8 cellular contexts compared by ENCODE assay signal in the genomic region with DNA sequence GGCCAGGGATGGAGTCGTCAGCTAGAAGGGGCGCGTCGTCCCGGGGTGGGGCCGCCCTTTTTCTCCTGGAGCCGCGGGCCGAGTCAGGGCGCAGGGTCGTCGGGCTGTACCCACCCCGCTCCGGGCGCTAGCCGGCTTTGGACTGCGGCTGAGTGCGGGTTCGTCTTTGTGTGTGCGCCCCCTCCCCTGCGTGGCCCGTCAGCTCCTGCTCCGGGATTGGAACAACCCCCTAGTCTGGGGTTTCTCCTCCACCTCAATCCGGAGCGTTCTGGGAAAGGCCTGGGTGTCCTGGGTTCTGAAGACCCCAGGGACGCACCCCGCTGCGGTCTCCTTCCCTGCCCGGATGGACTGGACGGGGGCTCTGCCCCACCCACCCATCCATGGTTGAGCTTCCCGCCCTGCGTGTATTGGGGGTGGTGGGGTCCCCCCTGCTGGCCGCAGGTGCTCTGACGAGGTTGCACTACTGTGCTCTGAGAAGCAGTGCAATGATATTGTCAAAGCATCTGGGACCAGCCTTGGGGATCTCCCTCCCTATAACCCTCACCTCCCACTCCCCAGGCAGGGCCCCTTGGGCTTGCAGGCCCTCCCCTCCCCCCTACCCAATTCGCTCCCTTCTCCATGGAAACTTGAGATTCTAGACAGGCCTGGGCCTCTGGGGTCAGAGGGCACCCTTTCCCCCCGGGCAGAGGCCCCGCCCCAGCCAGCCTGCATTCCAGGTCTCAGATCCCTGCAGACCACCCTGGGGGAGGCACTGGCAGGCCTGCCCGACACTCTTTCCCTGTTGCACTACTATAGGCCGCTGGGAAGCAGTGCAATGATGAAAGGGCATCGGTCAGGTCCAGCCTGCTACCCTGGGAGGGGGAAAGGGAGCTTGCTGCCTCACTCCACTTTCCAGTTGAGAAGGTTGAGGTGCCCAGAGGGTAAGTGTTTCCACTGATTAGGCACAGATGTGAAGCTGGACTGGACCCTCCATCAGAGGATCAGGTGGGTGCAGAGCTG. TPM values are rescaled to one million over a fixed set of nuclear protein-coding genes. Genes with fewer than 3 reads are reported as not detected.
DNase-seq lines count a peak whose midpoint lies in the region; ATAC-seq and TF ChIP-seq lines count a peak whose summit lies in the region.

No MANE protein-coding gene starts in this region.

- H3K27me3 ChIP-seq in dorsolateral prefrontal cortex (peaks cover 0 to 18% (median 8%) of the 10 kb centered on the region in 45 donors), neuron (ENCODE audit: insufficient read depth, low read length) (no peaks in the 10 kb centered on the region)

- ATAC-seq in HG03520 (IDR thresholded peaks at IDR 0.05; ENCODE audit: unreplicated experiment) = peak; percentile 6
- ATAC-seq in HG03139 (IDR thresholded peaks at IDR 0.05; ENCODE audit: unreplicated experiment) = no peak

- no peaks in the 10 kb centered on the region for H3K9me3 ChIP-seq in neuron (ENCODE audit: low read length)

- intact Hi-C loops in dorsolateral prefrontal cortex (cut with DNase I) = no loop called here

- peaks cover 21% of the 10 kb centered on the region for H3K36me3 ChIP-seq in neuron (ENCODE audit: insufficient read depth, low read length)

- H3K4me1 ChIP-seq in neuron (ENCODE audit: insufficient read depth, low read length) = peaks cover 30% of the 10 kb centered on the region

- peak overlapping the region; percentile 44 to 92 (median 66) for H3K4me3 ChIP-seq in dorsolateral prefrontal cortex
- H3K4me3 ChIP-seq in neuron (ENCODE audit: low read length) = peak overlapping the region; percentile 94

- DNase-seq in COLO668 (lab: John Stamatoyannopoulos, UW; ENCODE audit: unreplicated experiment) (peak; percentile 25), dorsolateral prefrontal cortex (no peak), D341Med (ENCODE audit: low spot score) (no peak), A172 (ENCODE audit: low spot score) (no peak)
- no peak for DNase-seq in stimulated activated naive CD4-positive, alpha-beta T cell treated with Interleukin-2 at 50 U/mL for 16 hours (lab: John Stamatoyannopoulos, UW)

- H3K27ac ChIP-seq in dorsolateral prefrontal cortex = no peak overlapping the region

- H2AFZ ChIP-seq in neuron (ENCODE audit: low read depth, low read length) = peak overlapping the region; percentile 87

- no peak for TF ChIP-seq CTCF in dorsolateral prefrontal cortex (IDR thresholded peaks at IDR 0.05 in 54 of 56, conservative IDR thresholded peaks at IDR 0.05 in 2 of 56; ENCODE audit: low read depth in 1 of 56, partially characterized antibody in 56 of 56)

RNA-seq across cellular contexts. Expression of a gene that starts 10.7 kb away (rescaled TPM):
- total RNA-seq in dorsolateral prefrontal cortex = 10 to 100 TPM in 86 of 120 experiments, 1 to 10 TPM in 34; 4.9 to 43.3 (median 11.4) TPM
- total RNA-seq in A172 (2014; rRNA removed; shearing (Covaris generic)) = 14.7 and 16.6 TPM in 2 replicates

RNA-seq across cellular contexts. Expression of a gene that starts 13.0 kb away (rescaled TPM):
- 10 to 100 TPM; 27.4 to 65.8 (median 42.2) TPM for total RNA-seq in dorsolateral prefrontal cortex
- total RNA-seq in A172 (2014; rRNA removed; shearing (Covaris generic)) = 9.0 and 13.9 TPM in 2 replicates

RNA-seq across cellular contexts. Expression of a gene that starts 20.3 kb away (rescaled TPM):
- 1 to 10 TPM in 29 of 120 experiments, under 1 TPM in 82, not detected in 9; 0.20 to 2.8 (median 0.68) TPM for total RNA-seq in dorsolateral prefrontal cortex
- total RNA-seq in A172 (2014; rRNA removed; shearing (Covaris generic)) = 0.12 TPM in 1 of 2 replicates, not detected in the other

RNA-seq across cellular contexts. Expression of a gene that starts 23.0 kb away (rescaled TPM):
- total RNA-seq in dorsolateral prefrontal cortex = 10 to 100 TPM in 117 of 120 experiments, 1 to 10 TPM in 3; 9.3 to 19.5 (median 14.6) TPM
- total RNA-seq in A172 (2014; rRNA removed; shearing (Covaris generic)) = 15.1 and 18.2 TPM in 2 replicates
